Comparison of ENCODE assay signal across 8 cellular contexts in genomic region chr14:66508547-66508845, GRCh38. TPM values are rescaled to one million over a fixed set of nuclear protein-coding genes. Genes with fewer than 3 reads are reported as not detected.
DNase-seq lines count a peak whose midpoint lies in the region; ATAC-seq and TF ChIP-seq lines count a peak whose summit lies in the region.

No MANE protein-coding gene starts in this region.

- no peaks in the 10 kb centered on the region for H3K36me3 ChIP-seq in SJCRH30
- no peaks in the 10 kb centered on the region for H3K36me3 ChIP-seq in skeletal muscle satellite cell (ENCODE audit: insufficient read depth, low read length)

- no peak for DNase-seq in SJCRH30
- DNase-seq in fibroblast of pulmonary artery (ENCODE audit: low read depth): no peak
- DNase-seq in UCSD-AML1 (lab: John Stamatoyannopoulos, UW; ENCODE audit: unreplicated experiment): no peak
- no peak for DNase-seq in iPS-NIHi11 (ENCODE audit: low spot score)
- DNase-seq in amygdala (lab: John Stamatoyannopoulos, UW): no peak
- DNase-seq in putamen (ENCODE audit: low spot score): no peak

- H3K4me1 ChIP-seq in SJCRH30: peaks cover 3% of the 10 kb centered on the region; the same call in 1 of the 2 replicates
- H3K4me1 ChIP-seq in skeletal muscle satellite cell (ENCODE audit: control insufficient read depth, insufficient read depth, low read length): peaks cover 13% of the 10 kb centered on the region

- H3K4me3 ChIP-seq in SJCRH30 (peak overlapping the region; percentile 80), fibroblast of pulmonary artery (replicated peaks; ENCODE audit: low read depth, low read length) (peak overlapping the region; percentile 82), skeletal muscle satellite cell (ENCODE audit: low read length) (peak overlapping the region; percentile 95)

- H3K9ac ChIP-seq in skeletal muscle satellite cell (ENCODE audit: low read depth, low read length): peak overlapping the region; percentile 83

- no peak for TF ChIP-seq CTCF in fibroblast of pulmonary artery (IDR thresholded peaks at IDR 0.05; ENCODE audit: low read length, missing control alignments)

- H3K27ac ChIP-seq in SJCRH30: peak overlapping the region; percentile 73

- H3K9me3 ChIP-seq in SJCRH30 (replicated peaks) (no peaks in the 10 kb centered on the region), skeletal muscle satellite cell (replicated peaks; ENCODE audit: low read length) (no peaks in the 10 kb centered on the region)

- H3K4me2 ChIP-seq in skeletal muscle satellite cell (ENCODE audit: low read length): peak overlapping the region; percentile 95

- H3K27me3 ChIP-seq in SJCRH30: no peaks in the 10 kb centered on the region
- no peaks in the 10 kb centered on the region for H3K27me3 ChIP-seq in skeletal muscle satellite cell (ENCODE audit: control insufficient read depth, insufficient read depth, low read length)

- ATAC-seq in GM19351 (IDR thresholded peaks at IDR 0.05; ENCODE audit: unreplicated experiment): peak; percentile 0

RNA-seq across cellular contexts. Expression of gene GPHN, which starts 0.5 kb away (rescaled TPM):
- 29.6 and 35.6 TPM in 2 replicates for total RNA-seq in SJCRH30 (2014; rRNA removed; shearing (Covaris generic))
- total RNA-seq in skeletal muscle satellite cell (2012; rRNA removed): 9.2 and 16.5 TPM in 2 replicates

RNA-seq across cellular contexts. Expression of gene CCDC196, which starts 22.3 kb away (rescaled TPM):
- not detected in 2 replicates for total RNA-seq in SJCRH30 (2014; rRNA removed; shearing (Covaris generic))
- not detected in 2 replicates for total RNA-seq in skeletal muscle satellite cell (2012; rRNA removed)
